24 cellular contexts compared by ENCODE assay signal in genomic region chr5:67344870-67345269, GRCh38.
"Had no signal": no experiment of that assay in that cellular context is flagged by ENCODE, and none has a peak within 500 bp of the region (broad histone marks: within the 10 kb centered on the region; RNA-seq: fewer than 3 reads in every experiment).

No MANE protein-coding gene starts in this region.

- DNase-seq: colonic mucosa; cortex of kidney; dermis blood vessel endothelial cell; dorsolateral prefrontal cortex; effector CD4-positive, alpha-beta T cell; effector CD8-positive, alpha-beta T cell; effector memory CD4-positive, alpha-beta T cell; effector memory CD8-positive, alpha-beta T cell; endodermal cell; erythroblast; esophagus squamous epithelium; foreskin fibroblast; foreskin keratinocyte; foreskin melanocyte; gastrocnemius medialis; glutamatergic neuron; head of caudate nucleus; heart left ventricle; heart right ventricle had no signal

- H3K27ac ChIP-seq: colonic mucosa, coronary artery, dorsolateral prefrontal cortex, epithelial cell of prostate, esophagus muscularis mucosa, esophagus squamous epithelium, foreskin keratinocyte, gastrocnemius medialis, gastroesophageal sphincter, heart left ventricle, heart right ventricle had no signal

- H3K4me3 Mint-ChIP-seq: dendritic cell treated with granulocyte-macrophage colony-stimulating factor and Interleukin-4, amounts not matched to agents 40 ng/mL and 50 ng/mL, for 4 days; effector memory CD8-positive, alpha-beta T cell; endodermal cell had no signal

- H3K36me3 ChIP-seq: colonic mucosa, esophagus muscularis mucosa, esophagus squamous epithelium, gastrocnemius medialis, gastroesophageal sphincter, heart left ventricle, heart right ventricle had no signal

- H3K4me1 Mint-ChIP-seq: endodermal cell had no signal

- H3K4me1 ChIP-seq: colonic mucosa, esophagus muscularis mucosa, gastrocnemius medialis, heart left ventricle, heart right ventricle had no signal

- H3K27me3 Mint-ChIP-seq: dendritic cell treated with granulocyte-macrophage colony-stimulating factor and Interleukin-4, amounts not matched to agents 40 ng/mL and 50 ng/mL, for 4 days had no signal

- H3K9me3 Mint-ChIP-seq: effector memory CD8-positive, alpha-beta T cell had no signal

- H3K4me3 ChIP-seq: colonic mucosa, coronary artery, dorsolateral prefrontal cortex, esophagus muscularis mucosa, esophagus squamous epithelium, gastrocnemius medialis, gastroesophageal sphincter, heart left ventricle, heart right ventricle had no signal

- H3K27ac Mint-ChIP-seq: dendritic cell treated with granulocyte-macrophage colony-stimulating factor and Interleukin-4, amounts not matched to agents 40 ng/mL and 50 ng/mL, for 4 days; effector memory CD8-positive, alpha-beta T cell; endodermal cell had no signal

- H3K9me3 ChIP-seq: colonic mucosa, esophagus muscularis mucosa, gastrocnemius medialis, gastroesophageal sphincter had no signal
